9 cellular contexts compared by ENCODE assay signal in genomic region chr17:39867084-39867890, GRCh38. TPM values are rescaled to one million over a fixed set of nuclear protein-coding genes. Genes with fewer than 3 reads are reported as not detected.
A peak's percentile ranks its signal among the peaks of the same experiment; 100 is the strongest.
DNase-seq lines count a peak whose midpoint lies in the region; ATAC-seq and TF ChIP-seq lines count a peak whose summit lies in the region.
"Had no signal": no experiment of that assay in that cellular context is flagged by ENCODE, and none has a peak within 500 bp of the region (broad histone marks: within the 10 kb centered on the region; RNA-seq: fewer than 3 reads in every experiment).

No MANE protein-coding gene starts in this region.

- peak overlapping the region; percentile 54 for H3K4me3 Mint-ChIP-seq in activated naive CD8-positive, alpha-beta T cell treated with anti-CD3 and anti-CD28 coated beads for 36 hours

- H3K4me3 ChIP-seq in stomach = peak overlapping the region in 3 of 4 donors; percentile 7 to 18 (median 13)

- H3K27ac ChIP-seq in stomach = peak overlapping the region in 4 of 5 donors; percentile 10 to 51 (median 36)
- H3K27ac ChIP-seq in foreskin keratinocyte = no peak overlapping the region

- TF ChIP-seq POLR2A in stomach (IDR thresholded peaks at IDR 0.05) = no peak

- H3K27me3 ChIP-seq in stomach = peaks cover 3 to 64% (median 22%) of the 10 kb centered on the region in 3 donors
- H3K27me3 ChIP-seq in foreskin keratinocyte = peaks cover 69% of the 10 kb centered on the region

- H3K9me3 ChIP-seq in stomach = peaks cover 4 to 13% (median 9%) of the 10 kb centered on the region in 4 donors

- H3K27me3 Mint-ChIP-seq in activated naive CD8-positive, alpha-beta T cell treated with anti-CD3 and anti-CD28 coated beads for 36 hours = no peaks in the 10 kb centered on the region

- no peaks in the 10 kb centered on the region for H3K36me3 ChIP-seq in stomach

- H3K4me1 ChIP-seq in stomach (peaks cover 8 to 20% (median 12%) of the 10 kb centered on the region in 4 donors), foreskin keratinocyte (no peaks in the 10 kb centered on the region)

- ATAC-seq in GM21390 (IDR thresholded peaks at IDR 0.05; ENCODE audit: unreplicated experiment) = peak; percentile 57
- ATAC-seq in HG03575 (IDR thresholded peaks at IDR 0.05; ENCODE audit: extremely low read depth, insufficient number of reproducible peaks, low FRiP score, unreplicated experiment) = peak; percentile 28
- no peak for ATAC-seq in esophagus mucosa
- no peak for ATAC-seq in foreskin keratinocyte
- ATAC-seq: left colon had no signal

- no peaks in the 10 kb centered on the region for H3K9me3 Mint-ChIP-seq in activated naive CD8-positive, alpha-beta T cell treated with anti-CD3 and anti-CD28 coated beads for 36 hours

- H3K27ac Mint-ChIP-seq in activated naive CD8-positive, alpha-beta T cell treated with anti-CD3 and anti-CD28 coated beads for 36 hours = peak overlapping the region; percentile 93

- 79 to 83% (median 80%) methylated on average over 21 of the region's 21 CpGs for WGBS in stomach, 5 donors

- TF ChIP-seq CTCF in stomach (IDR thresholded peaks at IDR 0.05) (no peak), foreskin keratinocyte (conservative IDR thresholded peaks at IDR 0.05) (no peak)

- peaks cover 5% of the 10 kb centered on the region for H3K36me3 Mint-ChIP-seq in activated naive CD8-positive, alpha-beta T cell treated with anti-CD3 and anti-CD28 coated beads for 36 hours

- intact Hi-C loops in stomach (cut with DNase I; ENCODE audit: low total_unique reads) = no loop called here

- DNase-seq in activated naive CD8-positive, alpha-beta T cell treated with anti-CD3 and anti-CD28 coated beads for 36 hours = peak; percentile 63
- DNase-seq in stomach = no peak
- no peak for DNase-seq in foreskin keratinocyte
- no peak for DNase-seq in epidermal melanocyte (ENCODE audit: insufficient read length, low spot score)

- peaks cover 37% of the 10 kb centered on the region for H3K4me1 Mint-ChIP-seq in activated naive CD8-positive, alpha-beta T cell treated with anti-CD3 and anti-CD28 coated beads for 36 hours

- TF ChIP-seq EP300 in stomach (IDR thresholded peaks at IDR 0.05) = no peak

RNA-seq across cellular contexts. Expression of gene ZPBP2, which starts 0.7 kb away (rescaled TPM):
- total RNA-seq in activated naive CD8-positive, alpha-beta T cell treated with anti-CD3 and anti-CD28 coated beads for 36 hours = not detected
- not detected for total RNA-seq in stomach
- polyA plus RNA-seq in stomach = not detected
- total RNA-seq in esophagus mucosa = not detected
- not detected in 2 replicates for total RNA-seq in foreskin keratinocyte
- not detected in 2 replicates for polyA plus RNA-seq in foreskin keratinocyte
- total RNA-seq: left colon, SK-MEL-5 had no signal

RNA-seq across cellular contexts. Expression of gene IKZF3, which starts 3.2 kb away (rescaled TPM):
- 10 to 100 TPM; 43.9 to 44.6 TPM for total RNA-seq in activated naive CD8-positive, alpha-beta T cell treated with anti-CD3 and anti-CD28 coated beads for 36 hours
- total RNA-seq in stomach = 1 to 10 TPM in 4 of 5 donors, not detected in 1; 1.1 to 5.4 (median 3.9) TPM
- under 1 TPM; 0.56 to 0.90 (median 0.76) TPM for polyA plus RNA-seq in stomach
- 1.1 TPM for total RNA-seq in esophagus mucosa
- 0.07 TPM in 1 of 2 replicates, not detected in the other for total RNA-seq in foreskin keratinocyte
- polyA plus RNA-seq in foreskin keratinocyte = not detected in 2 replicates

RNA-seq across cellular contexts. Expression of gene GSDMB, which starts 51.1 kb away (rescaled TPM):
- total RNA-seq in activated naive CD8-positive, alpha-beta T cell treated with anti-CD3 and anti-CD28 coated beads for 36 hours = 1 to 10 TPM; 7.6 to 8.7 TPM
- total RNA-seq in stomach = 10 to 100 TPM in 4 of 5 donors, 1 to 10 TPM in 1; 9.4 to 91.5 (median 33.0) TPM
- 10 to 100 TPM; 12.1 to 46.6 (median 25.0) TPM for polyA plus RNA-seq in stomach
- 1.6 TPM for total RNA-seq in esophagus mucosa
- 3.4 and 3.9 TPM in 2 replicates for total RNA-seq in foreskin keratinocyte
- polyA plus RNA-seq in foreskin keratinocyte = 3.2 and 3.6 TPM in 2 replicates

Comparison
In these comparisons a context has a peak if more than half of its experiments do, and no peak if none do; other contexts are left out.
1. ATAC-seq: peak in GM21390 (single experiment) and HG03575 (single experiment); none in esophagus mucosa (single experiment) and foreskin keratinocyte (single experiment).
2. RNA of gene IKZF3, which starts 3.2 kb away (total RNA-seq): 43.9 to 44.6 TPM in activated naive CD8-positive, alpha-beta T cell treated with anti-CD3 and anti-CD28 coated beads for 36 hours; 1.1 to 5.4 TPM in stomach, 1.1 TPM in esophagus mucosa (single experiment) and 0.07 TPM in foreskin keratinocyte; every median in the first group is over 4 times any median in the second.